ENCODE assay signal across 13 cellular contexts in genomic region chr1:9705337-9706098, GRCh38. TPM values are rescaled to one million over a fixed set of nuclear protein-coding genes. Genes with fewer than 3 reads are reported as not detected.
DNase-seq lines count a peak whose midpoint lies in the region; ATAC-seq and TF ChIP-seq lines count a peak whose summit lies in the region.
"Had no signal": no experiment of that assay in that cellular context is flagged by ENCODE, and none has a peak within 500 bp of the region (broad histone marks: within the 10 kb centered on the region; RNA-seq: fewer than 3 reads in every experiment).

No MANE protein-coding gene starts in this region.

- H3K27me3 Mint-ChIP-seq in activated CD4-positive, alpha-beta T cell treated with anti-CD3 and anti-CD28 coated beads, Interleukin-2, amount 10 ng/mL, durations not matched to agents 24 days and 14 days = no peaks in the 10 kb centered on the region

- peaks cover 51% of the 10 kb centered on the region for H3K4me1 Mint-ChIP-seq in activated CD4-positive, alpha-beta T cell treated with anti-CD3 and anti-CD28 coated beads, Interleukin-2, amount 10 ng/mL, durations not matched to agents 24 days and 14 days
- peaks cover 52% of the 10 kb centered on the region for H3K4me1 Mint-ChIP-seq in stimulated activated effector memory CD8-positive, alpha-beta T cell treated with anti-CD3 and anti-CD28 coated beads, Interleukin-12 subunit alpha, Interleukin-12 subunit beta, amount 100 ng/mL, for 72 hours

- H3K9me3 Mint-ChIP-seq in activated CD4-positive, alpha-beta T cell treated with anti-CD3 and anti-CD28 coated beads, Interleukin-2, amount 10 ng/mL, durations not matched to agents 24 days and 14 days = peaks cover 7% of the 10 kb centered on the region
- no peaks in the 10 kb centered on the region for H3K9me3 Mint-ChIP-seq in stimulated activated effector memory CD8-positive, alpha-beta T cell treated with anti-CD3 and anti-CD28 coated beads, Interleukin-12 subunit alpha, Interleukin-12 subunit beta, amount 100 ng/mL, for 72 hours

- H3K4me1 ChIP-seq in RWPE2 (ENCODE audit: insufficient read depth, poor library complexity, severe bottlenecking) = peaks cover 19% of the 10 kb centered on the region
- H3K4me1 ChIP-seq in effector memory CD4-positive, alpha-beta T cell (ENCODE audit: control insufficient read depth, insufficient read depth, low read length, poor library complexity, severe bottlenecking) = peaks cover 29% of the 10 kb centered on the region
- H3K4me1 ChIP-seq: right atrium auricular region, thyroid gland had no signal

- ATAC-seq in RWPE2 (ENCODE audit: low read depth) = peak; percentile 37
- peak; percentile 91 for ATAC-seq in stimulated activated effector memory CD8-positive, alpha-beta T cell treated with anti-CD3 and anti-CD28 coated beads, Interleukin-12 subunit alpha, Interleukin-12 subunit beta, amount 100 ng/mL, for 72 hours
- no peak for ATAC-seq in GM21515 (IDR thresholded peaks at IDR 0.05; ENCODE audit: unreplicated experiment)

- intact Hi-C loops in activated CD4-positive, alpha-beta T cell treated with anti-CD3 and anti-CD28 coated beads, Interleukin-2, amount 10 ng/mL, durations not matched to agents 24 days and 14 days (cut with micrococcal nuclease) = no loop called here

- H3K36me3 ChIP-seq in RWPE2 (ENCODE audit: low read depth) = no peaks in the 10 kb centered on the region; the same call in 1 of the 2 replicates
- H3K36me3 ChIP-seq in effector memory CD4-positive, alpha-beta T cell (ENCODE audit: control insufficient read depth, insufficient read depth, low read length) = peaks cover 15% of the 10 kb centered on the region
- H3K36me3 ChIP-seq: right atrium auricular region had no signal

- H3K27ac Mint-ChIP-seq in activated CD4-positive, alpha-beta T cell treated with anti-CD3 and anti-CD28 coated beads, Interleukin-2, amount 10 ng/mL, durations not matched to agents 24 days and 14 days = peak overlapping the region; percentile 30
- peak overlapping the region; percentile 88 for H3K27ac Mint-ChIP-seq in stimulated activated effector memory CD8-positive, alpha-beta T cell treated with anti-CD3 and anti-CD28 coated beads, Interleukin-12 subunit alpha, Interleukin-12 subunit beta, amount 100 ng/mL, for 72 hours

- no peaks in the 10 kb centered on the region for H3K9me3 ChIP-seq in RWPE2 (ENCODE audit: severe bottlenecking)
- no peaks in the 10 kb centered on the region for H3K9me3 ChIP-seq in effector memory CD4-positive, alpha-beta T cell (ENCODE audit: control insufficient read depth, low read length)
- H3K9me3 ChIP-seq: right atrium auricular region, thyroid gland had no signal

- no peak overlapping the region for H3K4me3 Mint-ChIP-seq in activated CD4-positive, alpha-beta T cell treated with anti-CD3 and anti-CD28 coated beads, Interleukin-2, amount 10 ng/mL, durations not matched to agents 24 days and 14 days
- peak overlapping the region; percentile 63 for H3K4me3 Mint-ChIP-seq in stimulated activated effector memory CD8-positive, alpha-beta T cell treated with anti-CD3 and anti-CD28 coated beads, Interleukin-12 subunit alpha, Interleukin-12 subunit beta, amount 100 ng/mL, for 72 hours

- H3K4me3 ChIP-seq in RWPE2 (ENCODE audit: severe bottlenecking) = no peak overlapping the region
- no peak overlapping the region for H3K4me3 ChIP-seq in effector memory CD4-positive, alpha-beta T cell (ENCODE audit: insufficient read depth, low read depth, low read length, poor library complexity, severe bottlenecking)
- H3K4me3 ChIP-seq: right atrium auricular region, thyroid gland had no signal

- no peak for TF ChIP-seq CTCF in RWPE2 (IDR thresholded peaks at IDR 0.05; ENCODE audit: poor library complexity, severe bottlenecking)

- H3K27me3 ChIP-seq in RWPE2 (ENCODE audit: insufficient read depth, poor library complexity, severe bottlenecking) = no peaks in the 10 kb centered on the region
- H3K27me3 ChIP-seq in effector memory CD4-positive, alpha-beta T cell (replicated peaks; ENCODE audit: control insufficient read depth, insufficient read depth, low read length, poor library complexity, severe bottlenecking) = no peaks in the 10 kb centered on the region
- H3K27me3 ChIP-seq: brain microvascular endothelial cell, right atrium auricular region, thyroid gland had no signal

- H3K36me3 Mint-ChIP-seq in activated CD4-positive, alpha-beta T cell treated with anti-CD3 and anti-CD28 coated beads, Interleukin-2, amount 10 ng/mL, durations not matched to agents 24 days and 14 days (ENCODE audit: low read depth) = peaks cover 56% of the 10 kb centered on the region
- H3K36me3 Mint-ChIP-seq in stimulated activated effector memory CD8-positive, alpha-beta T cell treated with anti-CD3 and anti-CD28 coated beads, Interleukin-12 subunit alpha, Interleukin-12 subunit beta, amount 100 ng/mL, for 72 hours = peaks cover 97% of the 10 kb centered on the region

- H3K27ac ChIP-seq in RWPE2 (ENCODE audit: poor library complexity, severe bottlenecking) = peak overlapping the region; percentile 42
- peak overlapping the region; percentile 21 for H3K27ac ChIP-seq in effector memory CD4-positive, alpha-beta T cell (ENCODE audit: insufficient read depth, low read length, poor library complexity, severe bottlenecking)
- H3K27ac ChIP-seq: brain microvascular endothelial cell, right atrium auricular region, thyroid gland had no signal

- DNase-seq in activated CD4-positive, alpha-beta T cell treated with anti-CD3 and anti-CD28 coated beads, Interleukin-2, amount 10 ng/mL, durations not matched to agents 24 days and 14 days = no peak
- no peak for DNase-seq in activated CD4-positive, alpha-beta T cell treated with anti-CD3 and anti-CD28 coated beads, Interleukin-2, amount 50 U/mL, for 48 hours
- no peak for DNase-seq in RWPE2 (ENCODE audit: low spot score)
- no peak for DNase-seq in effector memory CD4-positive, alpha-beta T cell
- DNase-seq in stimulated activated effector memory CD8-positive, alpha-beta T cell treated with anti-CD3 and anti-CD28 coated beads, Interleukin-12 subunit alpha, Interleukin-12 subunit beta, amount 100 ng/mL, for 72 hours (ENCODE audit: low spot score in 2 of 2) = no peak
- no peak for DNase-seq in iPS-NIHi7 (ENCODE audit: extremely low spot score)
- DNase-seq in HUDEP-2 (lab: John Stamatoyannopoulos, UW; ENCODE audit: unreplicated experiment in 76 of 76) = no peak
- DNase-seq: activated CD8-positive, alpha-beta memory T cell treated with anti-CD3 and anti-CD28 coated beads for 24 hours; brain microvascular endothelial cell; midbrain; thyroid gland had no signal

RNA-seq across cellular contexts. Expression of gene PIK3CD, which starts 54.0 kb away (rescaled TPM):
- total RNA-seq in activated CD4-positive, alpha-beta T cell treated with anti-CD3 and anti-CD28 coated beads, Interleukin-2, amount 10 ng/mL, durations not matched to agents 24 days and 14 days = 233 TPM in 2 replicates
